8 cellular contexts compared by ENCODE assay signal in genomic region chr1:153919879-153920852, GRCh38. TPM values are rescaled to one million over a fixed set of nuclear protein-coding genes. Genes with fewer than 3 reads are reported as not detected.
DNase-seq lines count a peak whose midpoint lies in the region; ATAC-seq and TF ChIP-seq lines count a peak whose summit lies in the region.

No MANE protein-coding gene starts in this region.

- H3K4me1 Mint-ChIP-seq in CD4-positive, alpha-beta T cell (ENCODE audit: low read depth), result peaks cover 75% of the 10 kb centered on the region
- peaks cover 54% of the 10 kb centered on the region for H3K4me1 Mint-ChIP-seq in activated T-cell treated with anti-CD3 and anti-CD28 coated beads, Interleukin-2, amount 50 U/mL, for 4 hours (ENCODE audit: low read depth)

- H3K9ac ChIP-seq in HUES48 (ENCODE audit: low read depth, low read length), result peak overlapping the region; percentile 7; the same call in 1 of the 2 replicates

- no peaks in the 10 kb centered on the region for H3K9me3 Mint-ChIP-seq in CD4-positive, alpha-beta T cell
- no peaks in the 10 kb centered on the region for H3K9me3 Mint-ChIP-seq in activated T-cell treated with anti-CD3 and anti-CD28 coated beads, Interleukin-2, amount 50 U/mL, for 4 hours

- H3K27me3 Mint-ChIP-seq in CD4-positive, alpha-beta T cell, result peaks cover 6% of the 10 kb centered on the region
- no peaks in the 10 kb centered on the region for H3K27me3 Mint-ChIP-seq in activated T-cell treated with anti-CD3 and anti-CD28 coated beads, Interleukin-2, amount 50 U/mL, for 4 hours (ENCODE audit: low read depth)

- H3K27ac ChIP-seq in CD4-positive, alpha-beta T cell (ENCODE audit: low read depth, low read length), result peak overlapping the region; percentile 11
- H3K27ac ChIP-seq in HUES48 (ENCODE audit: low read depth, low read length) (peak overlapping the region; percentile 51), right cardiac atrium (ENCODE audit: low read length) (peak overlapping the region; percentile 48), thoracic aorta (no peak overlapping the region)

- H3K9me3 ChIP-seq in CD4-positive, alpha-beta T cell (ENCODE audit: control insufficient read depth, low read length), result no peaks in the 10 kb centered on the region
- H3K9me3 ChIP-seq in HUES48 (ENCODE audit: control insufficient read depth, insufficient read depth, low read length), result no peaks in the 10 kb centered on the region
- no peaks in the 10 kb centered on the region for H3K9me3 ChIP-seq in right cardiac atrium (ENCODE audit: control insufficient read depth, low read length)
- H3K9me3 ChIP-seq in thoracic aorta, result no peaks in the 10 kb centered on the region
- H3K9me3 ChIP-seq in MG63, result no peaks in the 10 kb centered on the region

- no peak for TF ChIP-seq CTCF in CD4-positive, alpha-beta T cell (IDR thresholded peaks at IDR 0.05)
- TF ChIP-seq CTCF in thoracic aorta (IDR thresholded peaks at IDR 0.05), result peak; percentile 20

- intact Hi-C loops in CD4-positive, alpha-beta T cell (cut with DNase I, micrococcal nuclease), result loop anchor here (2.0 to 10.0 kb wide), 5 partner anchors 37 to 305 kb away; partner anchors contain the start of genes CRTC2 (in 1 of the 2), ILF2 (in 1 of the 2), NPR1 (in 1 of the 2) and RAB13 (in 1 of the 2)
- intact Hi-C loops in right cardiac atrium (cut with DNase I), result loop anchor here (5.0 to 10.0 kb wide), 3 partner anchors 95 to 125 kb away; no protein-coding TSS in a partner anchor

- peak overlapping the region; percentile 96 for H3K4me3 Mint-ChIP-seq in CD4-positive, alpha-beta T cell
- peak overlapping the region; percentile 95 for H3K4me3 Mint-ChIP-seq in activated T-cell treated with anti-CD3 and anti-CD28 coated beads, Interleukin-2, amount 50 U/mL, for 4 hours

- peak in 2 of 10 experiments; percentile 5 to 32 for DNase-seq in CD4-positive, alpha-beta T cell
- DNase-seq in activated T-cell treated with anti-CD3 and anti-CD28 coated beads, Interleukin-2, amount 50 U/mL, for 4 hours, result no peak
- DNase-seq in right cardiac atrium (no peak), thoracic aorta (ENCODE audit: low spot score) (no peak), MG63 (no peak)

- POLR2A ChIA-PET in CD4-positive, alpha-beta T cell (lab: Charles Lee), result interaction anchor here (0.7 to 5.2 kb wide), 3 partner anchors 25 to 71 kb away, joined by 3 to 143 read pairs (median 4); partner anchors contain the start of genes DENND4B, JTB and RPS27

- H3K4me3 ChIP-seq in HUES48 (ENCODE audit: low read depth, low read length) (peak overlapping the region; percentile 100), right cardiac atrium (ENCODE audit: low read length) (no peak overlapping the region), thoracic aorta (peak overlapping the region; percentile 76), MG63 (no peak overlapping the region; the same call in 1 of the 2 replicates)

- ATAC-seq in CD4-positive, alpha-beta T cell (ENCODE audit: poor library complexity), result no peak
- no peak for ATAC-seq in activated T-cell treated with anti-CD3 and anti-CD28 coated beads, Interleukin-2, amount 50 U/mL, for 4 hours
- no peak for ATAC-seq in right cardiac atrium
- no peak for ATAC-seq in thoracic aorta (ENCODE audit: insufficient number of reproducible peaks, low FRiP score, low read depth)
- ATAC-seq in HG03095 (IDR thresholded peaks at IDR 0.05; ENCODE audit: unreplicated experiment), result no peak
- ATAC-seq in GM21381 (IDR thresholded peaks at IDR 0.05; ENCODE audit: unreplicated experiment), result no peak

- CTCF ChIA-PET in CD4-positive, alpha-beta T cell (lab: Charles Lee), result interaction anchor here (1.2 to 3.0 kb wide), 5 partner anchors 20 to 122 kb away, joined by 3 to 10 read pairs (median 4); partner anchors contain the start of gene DENND4B

- H3K4me1 ChIP-seq in HUES48 (ENCODE audit: control insufficient read depth, insufficient read depth, low read length), result peaks cover 22% of the 10 kb centered on the region
- peaks cover 11% of the 10 kb centered on the region for H3K4me1 ChIP-seq in right cardiac atrium (ENCODE audit: control insufficient read depth, insufficient read depth, low read length)
- peaks cover 31 to 34% of the 10 kb centered on the region in 2 donors for H3K4me1 ChIP-seq in thoracic aorta (ENCODE audit: control insufficient read depth in 1 of 2, low read depth in 2 of 2)

- H3K27ac Mint-ChIP-seq in CD4-positive, alpha-beta T cell, result peak overlapping the region; percentile 99

- peaks cover 14% of the 10 kb centered on the region for H3K36me3 ChIP-seq in HUES48 (ENCODE audit: control insufficient read depth, insufficient read depth, low read length)
- H3K36me3 ChIP-seq in thoracic aorta, result no peaks in the 10 kb centered on the region
- peaks cover 18% of the 10 kb centered on the region for H3K36me3 ChIP-seq in MG63

- no peaks in the 10 kb centered on the region for H3K27me3 ChIP-seq in CD4-positive, alpha-beta T cell (ENCODE audit: control insufficient read depth, insufficient read depth, low read length)
- H3K27me3 ChIP-seq in HUES48 (ENCODE audit: control insufficient read depth, insufficient read depth, low read length), result no peaks in the 10 kb centered on the region
- H3K27me3 ChIP-seq in right cardiac atrium (ENCODE audit: control insufficient read depth, insufficient read depth), result no peaks in the 10 kb centered on the region
- no peaks in the 10 kb centered on the region for H3K27me3 ChIP-seq in thoracic aorta (replicated peaks; ENCODE audit: insufficient read depth)
- no peaks in the 10 kb centered on the region; the same call in 1 of the 2 replicates for H3K27me3 ChIP-seq in MG63

- H3K36me3 Mint-ChIP-seq in CD4-positive, alpha-beta T cell (ENCODE audit: low read depth), result peaks cover 72% of the 10 kb centered on the region
- peaks cover 15% of the 10 kb centered on the region for H3K36me3 Mint-ChIP-seq in activated T-cell treated with anti-CD3 and anti-CD28 coated beads, Interleukin-2, amount 50 U/mL, for 4 hours (ENCODE audit: insufficient read depth)

- 36% methylated on average over 4 of the region's 4 CpGs for WGBS in right cardiac atrium

RNA-seq across cellular contexts. Expression of gene GATAD2B, which starts 2.6 kb away (rescaled TPM):
- 10 to 100 TPM; 51.6 to 52.3 TPM for total RNA-seq in CD4-positive, alpha-beta T cell
- 10 to 100 TPM; 57.3 to 58.3 (median 57.7) TPM for total RNA-seq in activated T-cell treated with anti-CD3 and anti-CD28 coated beads, Interleukin-2, amount 50 U/mL, for 4 hours
- total RNA-seq in right cardiac atrium (10 to 100 TPM; 35.8 to 50.1 (median 42.6) TPM), thoracic aorta (10 to 100 TPM; 22.7 to 31.5 TPM)
- 7.2 TPM for polyA plus RNA-seq in right cardiac atrium
- total RNA-seq in MG63 (2014; rRNA removed; shearing (Covaris generic); ENCODE audit: low replicate concordance), result 5.9 and 7.4 TPM in 2 replicates

RNA-seq across cellular contexts. Expression of gene DENND4B, which starts 26.4 kb away (rescaled TPM):
- total RNA-seq in CD4-positive, alpha-beta T cell, result 10 to 100 TPM; 87.0 to 98.7 TPM
- 100 to 1,000 TPM; 110 to 117 (median 115) TPM for total RNA-seq in activated T-cell treated with anti-CD3 and anti-CD28 coated beads, Interleukin-2, amount 50 U/mL, for 4 hours
- total RNA-seq in right cardiac atrium (10 to 100 TPM; 40.6 to 48.7 (median 41.7) TPM), thoracic aorta (10 to 100 TPM; 59.0 to 82.7 TPM)
- 32.0 TPM for polyA plus RNA-seq in right cardiac atrium
- total RNA-seq in MG63 (2014; rRNA removed; shearing (Covaris generic); ENCODE audit: low replicate concordance), result 7.7 and 9.3 TPM in 2 replicates

RNA-seq across cellular contexts. Expression of gene CRTC2, which starts 38.2 kb away (rescaled TPM):
- total RNA-seq in CD4-positive, alpha-beta T cell, result 100 to 1,000 TPM; 147 to 152 TPM
- total RNA-seq in activated T-cell treated with anti-CD3 and anti-CD28 coated beads, Interleukin-2, amount 50 U/mL, for 4 hours, result 10 to 100 TPM; 43.7 to 56.0 (median 51.7) TPM
- total RNA-seq in right cardiac atrium, result 10 to 100 TPM; 23.4 to 32.8 (median 26.2) TPM
- polyA plus RNA-seq in right cardiac atrium, result 26.9 TPM
- total RNA-seq in thoracic aorta, result 10 to 100 TPM; 22.6 to 92.7 TPM
- 0.96 and 3.6 TPM in 2 replicates for total RNA-seq in MG63 (2014; rRNA removed; shearing (Covaris generic); ENCODE audit: low replicate concordance)

RNA-seq across cellular contexts. Expression of gene SLC39A1, which starts 43.2 kb away (rescaled TPM):
- total RNA-seq in CD4-positive, alpha-beta T cell, result 1 to 10 TPM; 6.4 to 6.9 TPM
- 10 to 100 TPM; 72.6 to 79.3 (median 73.9) TPM for total RNA-seq in activated T-cell treated with anti-CD3 and anti-CD28 coated beads, Interleukin-2, amount 50 U/mL, for 4 hours
- total RNA-seq in right cardiac atrium (10 to 100 TPM; 61.2 to 71.4 (median 65.1) TPM), thoracic aorta (100 to 1,000 TPM; 102 to 136 TPM)
- polyA plus RNA-seq in right cardiac atrium, result 61.3 TPM
- 154 and 223 TPM in 2 replicates for total RNA-seq in MG63 (2014; rRNA removed; shearing (Covaris generic); ENCODE audit: low replicate concordance)

RNA-seq across cellular contexts. Expression of gene CREB3L4, which starts 47.5 kb away (rescaled TPM):
- 1 to 10 TPM; 2.9 to 3.9 TPM for total RNA-seq in CD4-positive, alpha-beta T cell
- total RNA-seq in activated T-cell treated with anti-CD3 and anti-CD28 coated beads, Interleukin-2, amount 50 U/mL, for 4 hours, result 1 to 10 TPM; 4.2 to 4.3 (median 4.3) TPM
- total RNA-seq in right cardiac atrium (1 to 10 TPM; 4.3 to 6.0 (median 4.8) TPM), thoracic aorta (10 to 100 TPM in 1 of 2 donors, 1 to 10 TPM in 1; 3.2 to 11.1 TPM)
- polyA plus RNA-seq in right cardiac atrium, result 6.0 TPM
- 12.8 and 35.3 TPM in 2 replicates for total RNA-seq in MG63 (2014; rRNA removed; shearing (Covaris generic); ENCODE audit: low replicate concordance)

Comparison
In these comparisons a context has a peak if more than half of its experiments do, and no peak if none do; other contexts are left out.
1. H3K27ac ChIP-seq: peak in CD4-positive, alpha-beta T cell (single experiment), HUES48 (single experiment) and right cardiac atrium (single experiment); none in thoracic aorta (0 of 2).
2. H3K4me3 ChIP-seq: peak in HUES48 (single experiment) and thoracic aorta (single experiment); none in right cardiac atrium (single experiment) and MG63 (single experiment).